Comparison of ENCODE assay signal across 1 cellular context in genomic region chr9:77257275-77257674, GRCh38.
A peak's percentile ranks its signal among the peaks of the same experiment; 100 is the strongest.
TF ChIP-seq lines count a peak whose summit lies in the region.

No MANE protein-coding gene starts in this region.

TF ChIP-seq in HEK293, 187 proteins besides CTCF, POLR2A, EP300 and RAD21 (continued from another document):
- no peak for TF ChIP-seq PRDM2 (tag by site-specific recombination; IDR thresholded peaks at IDR 0.05; ENCODE audit: borderline replicate concordance)
- TF ChIP-seq ZNF585B (tag by site-specific recombination; IDR thresholded peaks at IDR 0.05), result no peak
- TF ChIP-seq SP7 (tag by site-specific recombination; IDR thresholded peaks at IDR 0.05), result no peak
- TF ChIP-seq KLF10 (tag by site-specific recombination; IDR thresholded peaks at IDR 0.05), result no peak
- TF ChIP-seq ZNF596 (tag by site-specific recombination; IDR thresholded peaks at IDR 0.05), result no peak
- TF ChIP-seq ZNF121 (tag by site-specific recombination; IDR thresholded peaks at IDR 0.05), result peak; percentile 88
- TF ChIP-seq ZNF501 (tag by site-specific recombination; IDR thresholded peaks at IDR 0.05), result no peak
TF ChIP-seq in HEK293: peak in this region for 1.
